ENCODE assay signal across 25 cellular contexts in the genomic region with DNA sequence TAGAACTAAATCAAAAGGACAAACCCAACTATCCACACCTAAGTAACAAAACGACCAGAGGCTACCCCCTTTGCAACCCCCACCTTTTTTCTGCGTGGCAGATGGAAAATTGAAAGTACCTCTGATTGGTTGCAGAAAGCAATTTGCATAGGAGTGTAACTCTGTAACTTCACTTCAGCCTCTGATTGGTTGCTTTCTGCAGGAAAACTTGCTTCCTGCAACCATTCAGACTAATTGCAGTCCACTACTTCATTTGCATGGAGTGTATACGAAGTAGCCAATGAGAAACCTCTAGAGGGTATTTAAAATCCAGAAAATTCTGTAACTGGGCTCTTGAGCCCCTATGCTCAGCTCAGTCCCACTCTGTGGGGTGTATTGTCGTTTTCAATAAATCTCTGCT.
"Had no signal": no experiment of that assay in that cellular context is flagged by ENCODE, and none has a peak within 500 bp of the region (broad histone marks: within the 10 kb centered on the region; RNA-seq: fewer than 3 reads in every experiment).

No MANE protein-coding gene starts in this region.

- DNase-seq: activated CD4-positive, alpha-beta memory T cell treated with anti-CD3 and anti-CD28 coated beads, Interleukin-2, amount 10 ng/mL, durations not matched to agents 7 days and 5 days; activated CD4-positive, alpha-beta T cell treated with anti-CD3 and anti-CD28 coated beads for 1 hour; activated CD4-positive, alpha-beta T cell treated with anti-CD3 and anti-CD28 coated beads, Interleukin-2, amount 10 ng/mL, durations not matched to agents 7 days and 5 days; activated CD8-positive, alpha-beta memory T cell treated with anti-CD3 and anti-CD28 coated beads, Interleukin-2, amount 50 U/mL, for 48 hours; activated gamma-delta T cell; activated naive CD4-positive, alpha-beta T cell treated with anti-CD3 and anti-CD28 coated beads, Interleukin-2, amount 10 ng/mL, durations not matched to agents 7 days and 5 days; activated naive CD8-positive, alpha-beta T cell treated with anti-CD3 and anti-CD28 coated beads, Interleukin-2, amount 10 ng/mL, durations not matched to agents 7 days and 5 days; activated T-cell treated with anti-CD3 and anti-CD28 coated beads, Interleukin-2, amount 50 U/mL, for 24 hours; central memory CD4-positive, alpha-beta T cell; foreskin fibroblast; heart right ventricle; midbrain; natural killer cell; posterior cingulate gyrus; right cardiac atrium; stimulated activated CD4-positive, alpha-beta T cell treated with anti-CD3 and anti-CD28 coated beads, Interleukin-15, amount 100 ng/mL, for 24 hours; stimulated activated CD4-positive, alpha-beta T cell treated with anti-CD3 and anti-CD28 coated beads, Interleukin-2, amount 100 ng/mL, for 24 hours; stimulated activated naive B cell treated with anti-CD40 and anti-IgM and Interleukin-4, amounts not matched to agents 10 μg/mL and 1 μg/mL and 100 μg/mL, for 72 hours; T1000; transverse colon; WERI-Rb-1 had no signal

- H3K4me1 Mint-ChIP-seq: activated CD4-positive, alpha-beta memory T cell treated with anti-CD3 and anti-CD28 coated beads, Interleukin-2, amount 10 ng/mL, durations not matched to agents 7 days and 5 days; activated CD4-positive, alpha-beta T cell treated with anti-CD3 and anti-CD28 coated beads, Interleukin-2, amount 10 ng/mL, durations not matched to agents 7 days and 5 days; activated naive CD4-positive, alpha-beta T cell treated with anti-CD3 and anti-CD28 coated beads, Interleukin-2, amount 10 ng/mL, durations not matched to agents 7 days and 5 days; activated naive CD8-positive, alpha-beta T cell treated with anti-CD3 and anti-CD28 coated beads, Interleukin-2, amount 10 ng/mL, durations not matched to agents 7 days and 5 days; natural killer cell had no signal

- H3K27ac ChIP-seq: breast epithelium, heart right ventricle, suprapubic skin, transverse colon, WERI-Rb-1 had no signal

- H3K27ac Mint-ChIP-seq: activated CD4-positive, alpha-beta memory T cell treated with anti-CD3 and anti-CD28 coated beads, Interleukin-2, amount 10 ng/mL, durations not matched to agents 7 days and 5 days; activated CD4-positive, alpha-beta T cell treated with anti-CD3 and anti-CD28 coated beads, Interleukin-2, amount 10 ng/mL, durations not matched to agents 7 days and 5 days; activated naive CD4-positive, alpha-beta T cell treated with anti-CD3 and anti-CD28 coated beads, Interleukin-2, amount 10 ng/mL, durations not matched to agents 7 days and 5 days; activated naive CD8-positive, alpha-beta T cell treated with anti-CD3 and anti-CD28 coated beads, Interleukin-2, amount 10 ng/mL, durations not matched to agents 7 days and 5 days; activated T-cell treated with anti-CD3 and anti-CD28 coated beads, Interleukin-2, amount 50 U/mL, for 24 hours; memory B cell; natural killer cell; stimulated activated naive B cell treated with anti-CD40 and anti-IgM and Interleukin-4, amounts not matched to agents 10 μg/mL and 1 μg/mL and 100 μg/mL, for 72 hours had no signal

- H3K4me3 Mint-ChIP-seq: activated CD4-positive, alpha-beta memory T cell treated with anti-CD3 and anti-CD28 coated beads, Interleukin-2, amount 10 ng/mL, durations not matched to agents 7 days and 5 days; activated CD4-positive, alpha-beta T cell treated with anti-CD3 and anti-CD28 coated beads, Interleukin-2, amount 10 ng/mL, durations not matched to agents 7 days and 5 days; activated naive CD4-positive, alpha-beta T cell treated with anti-CD3 and anti-CD28 coated beads, Interleukin-2, amount 10 ng/mL, durations not matched to agents 7 days and 5 days; activated naive CD8-positive, alpha-beta T cell treated with anti-CD3 and anti-CD28 coated beads, Interleukin-2, amount 10 ng/mL, durations not matched to agents 7 days and 5 days; activated T-cell treated with anti-CD3 and anti-CD28 coated beads, Interleukin-2, amount 50 U/mL, for 24 hours; memory B cell; natural killer cell; stimulated activated naive B cell treated with anti-CD40 and anti-IgM and Interleukin-4, amounts not matched to agents 10 μg/mL and 1 μg/mL and 100 μg/mL, for 72 hours had no signal

- ATAC-seq: heart right ventricle; natural killer cell; right cardiac atrium; stimulated activated naive B cell treated with anti-CD40 and anti-IgM and Interleukin-4, amounts not matched to agents 10 μg/mL and 1 μg/mL and 100 μg/mL, for 72 hours had no signal

- H3K4me1 ChIP-seq: breast epithelium, heart right ventricle, suprapubic skin, transverse colon had no signal

- H3K4me3 ChIP-seq: breast epithelium, heart right ventricle, suprapubic skin, transverse colon had no signal

- H3K9me3 ChIP-seq: breast epithelium, heart right ventricle, suprapubic skin, transverse colon had no signal

- FAIRE-seq: endothelial cell of umbilical vein had no signal

- H3K36me3 ChIP-seq: breast epithelium, heart right ventricle, suprapubic skin, transverse colon, WERI-Rb-1 had no signal

- H3K36me3 Mint-ChIP-seq: activated naive CD4-positive, alpha-beta T cell treated with anti-CD3 and anti-CD28 coated beads, Interleukin-2, amount 10 ng/mL, durations not matched to agents 7 days and 5 days; activated naive CD8-positive, alpha-beta T cell treated with anti-CD3 and anti-CD28 coated beads, Interleukin-2, amount 10 ng/mL, durations not matched to agents 7 days and 5 days; memory B cell; natural killer cell; stimulated activated naive B cell treated with anti-CD40 and anti-IgM and Interleukin-4, amounts not matched to agents 10 μg/mL and 1 μg/mL and 100 μg/mL, for 72 hours had no signal

- H3K9me3 Mint-ChIP-seq: activated CD4-positive, alpha-beta memory T cell treated with anti-CD3 and anti-CD28 coated beads, Interleukin-2, amount 10 ng/mL, durations not matched to agents 7 days and 5 days; activated CD4-positive, alpha-beta T cell treated with anti-CD3 and anti-CD28 coated beads, Interleukin-2, amount 10 ng/mL, durations not matched to agents 7 days and 5 days; activated naive CD4-positive, alpha-beta T cell treated with anti-CD3 and anti-CD28 coated beads, Interleukin-2, amount 10 ng/mL, durations not matched to agents 7 days and 5 days; activated naive CD8-positive, alpha-beta T cell treated with anti-CD3 and anti-CD28 coated beads, Interleukin-2, amount 10 ng/mL, durations not matched to agents 7 days and 5 days; activated T-cell treated with anti-CD3 and anti-CD28 coated beads, Interleukin-2, amount 50 U/mL, for 24 hours; natural killer cell; stimulated activated naive B cell treated with anti-CD40 and anti-IgM and Interleukin-4, amounts not matched to agents 10 μg/mL and 1 μg/mL and 100 μg/mL, for 72 hours had no signal

- H3K27me3 ChIP-seq: breast epithelium had no signal
